Comparison of ENCODE assay signal across 1 cellular context in genomic region chr17:61729690-61730268, GRCh38.
TF ChIP-seq lines count a peak whose summit lies in the region.

No MANE protein-coding gene starts in this region.

TF ChIP-seq in A549, 52 proteins besides CTCF, POLR2A, EP300 and RAD21 (continued from another document):
- TF ChIP-seq BCL3 (IDR thresholded peaks at IDR 0.05) (no peak), HEYL (CRISPR knock-in tag; IDR thresholded peaks at IDR 0.05) (no peak), RARB (CRISPR knock-in tag; IDR thresholded peaks at IDR 0.05) (no peak), MYC (IDR thresholded peaks at IDR 0.05; ENCODE audit: borderline replicate concordance, low read length) (no peak), CHD4 (IDR thresholded peaks at IDR 0.05; ENCODE audit: borderline replicate concordance) (no peak)
